1 cellular context compared by ENCODE assay signal in the genomic region with DNA sequence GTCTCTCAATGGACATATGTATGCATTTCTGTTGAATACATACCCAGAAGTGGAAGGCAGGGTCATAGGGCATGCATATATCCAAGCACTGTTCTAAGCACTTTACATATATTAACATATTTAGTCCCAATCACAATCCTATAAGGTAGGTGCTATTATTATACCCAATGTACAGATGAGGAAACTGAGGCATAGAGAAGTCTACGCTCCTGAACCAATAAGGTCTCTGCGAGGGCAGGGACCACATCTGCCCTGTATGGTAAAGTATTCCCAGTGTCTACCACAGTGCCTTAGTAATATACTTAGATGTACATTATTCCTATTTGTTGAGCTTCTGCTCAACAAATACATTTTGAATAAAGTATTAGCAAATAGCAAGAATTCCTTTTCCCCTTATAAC.
TF ChIP-seq lines count a peak whose summit lies in the region.

No MANE protein-coding gene starts in this region.

TF ChIP-seq in HepG2, 621 proteins besides CTCF, POLR2A, EP300 and RAD21:
- TF ChIP-seq TEAD3 (CRISPR knock-in tag; optimal IDR thresholded peaks at IDR 0.05; ENCODE audit: borderline replicate concordance) = no peak
- peak; percentile 76 for TF ChIP-seq ZNF629 (CRISPR knock-in tag; conservative IDR thresholded peaks at IDR 0.05)
